In the genomic region with DNA sequence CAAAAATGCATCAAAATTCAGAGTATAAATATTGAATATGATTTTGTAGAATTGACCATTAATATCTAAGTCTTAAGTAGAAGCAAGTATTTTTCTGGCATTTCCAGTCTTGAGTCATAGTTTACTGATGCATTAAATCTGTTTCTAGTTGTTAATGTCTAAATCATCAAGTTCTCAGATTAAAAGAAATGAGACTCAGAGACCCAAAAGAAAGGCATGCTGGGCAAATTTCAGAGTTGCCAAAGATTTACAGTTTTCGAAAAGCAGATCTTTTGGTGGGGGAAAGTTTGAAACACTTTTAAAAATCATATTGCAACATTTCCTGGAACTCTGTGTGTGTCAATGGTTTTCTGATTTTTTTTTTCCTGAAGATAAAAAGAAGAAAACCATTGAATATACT, we compare ENCODE assay signal across 15 cellular contexts.
DNase-seq lines count a peak whose midpoint lies in the region; FAIRE-seq and TF ChIP-seq lines count a peak whose summit lies in the region.
"Had no signal": no experiment of that assay in that cellular context is flagged by ENCODE, and none has a peak within 500 bp of the region (broad histone marks: within the 10 kb centered on the region; RNA-seq: fewer than 3 reads in every experiment).

No MANE protein-coding gene starts in this region.

- no peaks in the 10 kb centered on the region for H3K36me3 Mint-ChIP-seq in activated naive CD4-positive, alpha-beta T cell treated with anti-CD3 and anti-CD28 coated beads, Interleukin-2, amount 10 ng/mL, durations not matched to agents 7 days and 5 days
- H3K36me3 Mint-ChIP-seq: activated naive CD4-positive, alpha-beta T cell treated with anti-CD3 and anti-CD28 coated beads, Interleukin-2, amount 50 U/mL, for 72 hours; IgD-negative memory B cell had no signal

- no peak overlapping the region for H3K27ac ChIP-seq in endothelial cell of umbilical vein (ENCODE audit: insufficient read depth, low read depth, low read length)
- no peak overlapping the region for H3K27ac ChIP-seq in osteoblast (ENCODE audit: low read depth, low read length)

- TF ChIP-seq POLR2A in endothelial cell of umbilical vein (IDR thresholded peaks at IDR 0.05; ENCODE audit: low read depth, low read length), result no peak

- H3K27me3 Mint-ChIP-seq in activated naive CD4-positive, alpha-beta T cell treated with anti-CD3 and anti-CD28 coated beads, Interleukin-2, amount 10 ng/mL, durations not matched to agents 7 days and 5 days, result no peaks in the 10 kb centered on the region

- POLR2A ChIA-PET in endothelial cell of umbilical vein (lab: Charles Lee), result no interaction called here

- H3K4me3 Mint-ChIP-seq in activated naive CD4-positive, alpha-beta T cell treated with anti-CD3 and anti-CD28 coated beads, Interleukin-2, amount 10 ng/mL, durations not matched to agents 7 days and 5 days, result no peak overlapping the region
- H3K4me3 Mint-ChIP-seq: IgD-negative memory B cell had no signal

- dilution Hi-C loops in endothelial cell of umbilical vein (cut with MboI; ENCODE audit: extremely low pct_ligation_motif_present, low sequenced_read_pairs), result no loop called here

- CTCF ChIA-PET in activated naive CD4-positive, alpha-beta T cell treated with anti-CD3 and anti-CD28 coated beads, Interleukin-2, amount 10 ng/mL, durations not matched to agents 7 days and 5 days (lab: Charles Lee), result no interaction called here
- CTCF ChIA-PET in endothelial cell of umbilical vein (lab: Charles Lee), result no interaction called here

- H3K9ac ChIP-seq in endothelial cell of umbilical vein (replicated peaks; ENCODE audit: extremely low read depth, insufficient read depth, low read length), result no peak overlapping the region

- H2AFZ ChIP-seq in endothelial cell of umbilical vein (ENCODE audit: low read depth, low read length), result no peak overlapping the region
- no peak overlapping the region for H2AFZ ChIP-seq in osteoblast (ENCODE audit: low read length)

- peaks cover 62% of the 10 kb centered on the region for H3K4me1 ChIP-seq in endothelial cell of umbilical vein (ENCODE audit: control insufficient read depth, extremely low read depth, insufficient read depth, low read length)
- H3K4me1 ChIP-seq in osteoblast (ENCODE audit: insufficient read depth, low read length), result peaks cover 65% of the 10 kb centered on the region

- peak overlapping the region; percentile 50 for H3K27ac Mint-ChIP-seq in activated naive CD4-positive, alpha-beta T cell treated with anti-CD3 and anti-CD28 coated beads, Interleukin-2, amount 10 ng/mL, durations not matched to agents 7 days and 5 days
- H3K27ac Mint-ChIP-seq: activated naive CD4-positive, alpha-beta T cell treated with anti-CD3 and anti-CD28 coated beads, Interleukin-2, amount 50 U/mL, for 72 hours; IgD-negative memory B cell had no signal

- TF ChIP-seq CTCF in endothelial cell of umbilical vein (IDR thresholded peaks at IDR 0.05; ENCODE audit: extremely low read depth in 1 of 2, insufficient read depth in 1 of 2, low read depth in 1 of 2, low read length in 2 of 2), result no peak
- no peak for TF ChIP-seq CTCF in retinal pigment epithelial cell (conservative IDR thresholded peaks at IDR 0.05; ENCODE audit: low read depth, low read length)
- no peak for TF ChIP-seq CTCF in osteoblast (IDR thresholded peaks at IDR 0.05; ENCODE audit: extremely low read depth, low read depth, low read length)

- H3K9me1 ChIP-seq in endothelial cell of umbilical vein (replicated peaks; ENCODE audit: control insufficient read depth, extremely low read depth, insufficient read depth, low read length), result no peaks in the 10 kb centered on the region

- H3K27me3 ChIP-seq in endothelial cell of umbilical vein (ENCODE audit: control insufficient read depth in 2 of 2, insufficient read depth in 2 of 2, low read length in 2 of 2), result no peaks in the 10 kb centered on the region
- H3K27me3 ChIP-seq in osteoblast (ENCODE audit: insufficient read depth, low read length), result no peaks in the 10 kb centered on the region

- no TSS peak for BruUV-seq in endothelial cell of umbilical vein (replicated peaks; lab: Mats Ljungman, UMichigan)

- H4K20me1 ChIP-seq in endothelial cell of umbilical vein (replicated peaks; ENCODE audit: control insufficient read depth, extremely low read depth, insufficient read depth, low read length), result no peaks in the 10 kb centered on the region
- no peaks in the 10 kb centered on the region for H4K20me1 ChIP-seq in osteoblast (ENCODE audit: insufficient read depth, low read length)

- FAIRE-seq in endothelial cell of umbilical vein (lab: Jason Lieb, UNC), result no peak

- H3K9me3 ChIP-seq in endothelial cell of umbilical vein (replicated peaks; ENCODE audit: control insufficient read depth, insufficient read depth, low read length), result no peaks in the 10 kb centered on the region
- no peaks in the 10 kb centered on the region for H3K9me3 ChIP-seq in osteoblast (ENCODE audit: low read depth, low read length)

- H3K9me3 Mint-ChIP-seq in activated naive CD4-positive, alpha-beta T cell treated with anti-CD3 and anti-CD28 coated beads, Interleukin-2, amount 10 ng/mL, durations not matched to agents 7 days and 5 days, result no peaks in the 10 kb centered on the region
- H3K9me3 Mint-ChIP-seq: IgD-negative memory B cell had no signal

- DNase-seq in activated naive CD4-positive, alpha-beta T cell treated with anti-CD3 and anti-CD28 coated beads, Interleukin-2, amount 10 ng/mL, durations not matched to agents 7 days and 5 days, result no peak
- DNase-seq in activated naive CD4-positive, alpha-beta T cell treated with Interleukin-2 at 50 U/mL for 16 hours, result no peak
- DNase-seq in NOMO-1 (lab: John Stamatoyannopoulos, UW; ENCODE audit: unreplicated experiment in 2 of 2) (peak; percentile 58 to 69), endothelial cell of umbilical vein (ENCODE audit: low read depth, low spot score) (peak; percentile 33), retinal pigment epithelial cell (ENCODE audit: low read depth) (peak; percentile 41), NCI-H1105 treated with DMSO at 0.1 percent for 48 hours (lab: John Stamatoyannopoulos, UW) (no peak), osteoblast (ENCODE audit: insufficient read length, low spot score, missing footprints) (no peak), ureter (ENCODE audit: low spot score) (no peak)
- DNase-seq: dermis blood vessel endothelial cell, foreskin melanocyte, NCI-H1436 treated with DMSO at 0.1 percent for 48 hours, posterior cingulate gyrus, trophoblast cell had no signal

- H3K79me2 ChIP-seq in endothelial cell of umbilical vein (ENCODE audit: control insufficient read depth, insufficient read depth, low read length) (no peaks in the 10 kb centered on the region), osteoblast (ENCODE audit: insufficient read depth, low read length) (no peaks in the 10 kb centered on the region)

- H3K4me3 ChIP-seq in endothelial cell of umbilical vein (replicated peaks in 1 of 3; ENCODE audit: insufficient read depth in 1 of 3, low read depth in 1 of 3, low read length in 3 of 3) (no peak overlapping the region), retinal pigment epithelial cell (ENCODE audit: low read length) (no peak overlapping the region), osteoblast (ENCODE audit: insufficient read depth, low read length) (no peak overlapping the region)

- peaks cover 40% of the 10 kb centered on the region for H3K4me1 Mint-ChIP-seq in activated naive CD4-positive, alpha-beta T cell treated with anti-CD3 and anti-CD28 coated beads, Interleukin-2, amount 10 ng/mL, durations not matched to agents 7 days and 5 days

- H3K4me2 ChIP-seq in endothelial cell of umbilical vein (ENCODE audit: insufficient read depth, low read length) (no peak overlapping the region), osteoblast (ENCODE audit: insufficient read depth, low read length) (no peak overlapping the region)

- intact Hi-C loops in endothelial cell of umbilical vein (cut with micrococcal nuclease), result no loop called here

- H3K36me3 ChIP-seq in endothelial cell of umbilical vein (ENCODE audit: control insufficient read depth in 2 of 2, extremely low read depth in 1 of 2, insufficient read depth in 2 of 2, low read length in 2 of 2), result no peaks in the 10 kb centered on the region
- H3K36me3 ChIP-seq in osteoblast (ENCODE audit: insufficient read depth, low read length), result no peaks in the 10 kb centered on the region

TF ChIP-seq in endothelial cell of umbilical vein, 7 proteins besides CTCF, POLR2A, EP300 and RAD21:
- no peak for TF ChIP-seq EZH2 (IDR thresholded peaks at IDR 0.05; ENCODE audit: borderline replicate concordance, low read depth, low read length, severe bottlenecking)
- TF ChIP-seq FOS (IDR thresholded peaks at IDR 0.05; ENCODE audit: borderline replicate concordance, insufficient read depth, low read length), result no peak
- no peak for TF ChIP-seq POLR2AphosphoS5 (IDR thresholded peaks at IDR 0.05; ENCODE audit: insufficient read depth, low read depth, low read length)
- no peak for TF ChIP-seq GATA2 (IDR thresholded peaks at IDR 0.05; ENCODE audit: insufficient read depth, insufficient read length, low read depth, low read length)
- TF ChIP-seq MAX (IDR thresholded peaks at IDR 0.05; ENCODE audit: insufficient read depth, insufficient read length), result no peak
- no peak for TF ChIP-seq MYC (IDR thresholded peaks at IDR 0.05; ENCODE audit: low read depth, low read length)

Comparison
In these comparisons a context has a peak if more than half of its experiments do, and no peak if none do; other contexts are left out.
1. DNase-seq: peak in NOMO-1 (2 of 2), endothelial cell of umbilical vein (single experiment) and retinal pigment epithelial cell (single experiment); none in activated naive CD4-positive, alpha-beta T cell treated with anti-CD3 and anti-CD28 coated beads, Interleukin-2, amount 10 ng/mL, durations not matched to agents 7 days and 5 days (single experiment), activated naive CD4-positive, alpha-beta T cell treated with Interleukin-2 at 50 U/mL for 16 hours (single experiment), NCI-H1105 treated with DMSO at 0.1 percent for 48 hours (single experiment), osteoblast (single experiment) and ureter (single experiment).